ENCODE assay signal across 8 cellular contexts in genomic region chr22:20552450-20552894, GRCh38. TPM values are rescaled to one million over a fixed set of nuclear protein-coding genes. Genes with fewer than 3 reads are reported as not detected.
A peak's percentile ranks its signal among the peaks of the same experiment; 100 is the strongest.
DNase-seq lines count a peak whose midpoint lies in the region; ATAC-seq and TF ChIP-seq lines count a peak whose summit lies in the region.

No MANE protein-coding gene starts in this region.

- no peak for TF ChIP-seq POLR2A in right lobe of liver (IDR thresholded peaks at IDR 0.05)
- no peak for TF ChIP-seq POLR2A in stomach (IDR thresholded peaks at IDR 0.05)

- TF ChIP-seq CTCF in choroid plexus epithelial cell (conservative IDR thresholded peaks at IDR 0.05; ENCODE audit: low read depth, low read length) (no peak), right lobe of liver (IDR thresholded peaks at IDR 0.05) (no peak), stomach (IDR thresholded peaks at IDR 0.05) (no peak)

- no peaks in the 10 kb centered on the region for H3K27me3 ChIP-seq in NT2/D1 (ENCODE audit: insufficient read depth, insufficient read length)
- H3K27me3 ChIP-seq in right lobe of liver, result no peaks in the 10 kb centered on the region
- H3K27me3 ChIP-seq in stomach, result no peaks in the 10 kb centered on the region

- peak; percentile 41 to 51 (median 43) for ATAC-seq in right lobe of liver

- no peak for TF ChIP-seq EP300 in stomach (IDR thresholded peaks at IDR 0.05)

- peak overlapping the region; percentile 1 for H3K9ac ChIP-seq in NT2/D1 (ENCODE audit: insufficient read length, low read depth)

- H3K27ac ChIP-seq in right lobe of liver (peak overlapping the region; percentile 64 to 72 (median 69)), stomach (peak overlapping the region; percentile 83 to 90 (median 88))

- intact Hi-C loops in right lobe of liver (cut with DNase I) (no loop called here), stomach (cut with DNase I; ENCODE audit: low total_unique reads) (loop anchor here (10.0 kb wide), 1 partner anchor 48 kb away; the partner anchor contains the start of gene MED15)

- peaks cover 56% of the 10 kb centered on the region for H3K36me3 ChIP-seq in NT2/D1 (ENCODE audit: insufficient read depth, insufficient read length, low read length)
- H3K36me3 ChIP-seq in right lobe of liver, result peaks cover 0 to 17% (median 7%) of the 10 kb centered on the region in 4 donors
- H3K36me3 ChIP-seq in stomach, result peaks cover 26 to 56% (median 53%) of the 10 kb centered on the region in 4 donors

- 54% methylated on average over 4 of the region's 7 CpGs for WGBS in right lobe of liver (ENCODE audit: insufficient coverage, low coverage, low lambda C conversion rate, missing lambda C conversion rate)
- 28 to 48% (median 44%) methylated on average over 3 to 7 of the region's 7 CpGs for WGBS in stomach, 5 donors

- DNase-seq in NT2/D1 (ENCODE audit: low read depth, low spot score) (no peak), choroid plexus epithelial cell (ENCODE audit: low read depth) (peak; percentile 63), right lobe of liver (no peak), stomach (peak; percentile 52), SW 1271 (lab: John Stamatoyannopoulos, UW) (no peak), NCI-H69 (lab: John Stamatoyannopoulos, UW) (no peak), NCI-H1105 treated with DMSO at 0.1 percent for 48 hours (lab: John Stamatoyannopoulos, UW) (no peak)
- no peak for DNase-seq in stimulated activated CD4-positive, alpha-beta T cell treated with anti-CD3 and anti-CD28 coated beads, Interleukin-4, amount 100 ng/mL, for 4 hours

- peaks cover 21% of the 10 kb centered on the region for H3K4me1 ChIP-seq in NT2/D1 (ENCODE audit: insufficient read depth, insufficient read length)
- peaks cover 0 to 36% (median 13%) of the 10 kb centered on the region in 4 donors for H3K4me1 ChIP-seq in right lobe of liver
- H3K4me1 ChIP-seq in stomach, result peaks cover 63 to 92% (median 73%) of the 10 kb centered on the region in 4 donors

- H3K4me3 ChIP-seq in NT2/D1 (ENCODE audit: insufficient read length, low read depth) (no peak overlapping the region), choroid plexus epithelial cell (ENCODE audit: low read depth, low read length) (no peak overlapping the region), right lobe of liver (no peak overlapping the region), stomach (peak overlapping the region in 1 of 4 donors; percentile 10)

- H3K9me3 ChIP-seq in NT2/D1 (ENCODE audit: insufficient read depth, low read length) (no peaks in the 10 kb centered on the region), right lobe of liver (no peaks in the 10 kb centered on the region), stomach (no peaks in the 10 kb centered on the region)

RNA-seq across cellular contexts. Expression of gene MED15, which starts 45.1 kb away (rescaled TPM):
- total RNA-seq in right lobe of liver (10 to 100 TPM; 15.7 to 34.7 (median 23.6) TPM), stomach (100 to 1,000 TPM in 3 of 5 donors, 10 to 100 TPM in 2; 28.3 to 289 (median 135) TPM)
- 10 to 100 TPM; 29.3 to 41.9 (median 39.3) TPM for polyA plus RNA-seq in stomach

RNA-seq across cellular contexts. Expression of gene KLHL22, which starts 56.9 kb away (rescaled TPM):
- 10 to 100 TPM in 3 of 6 experiments, 1 to 10 TPM in 3; 9.0 to 14.2 (median 10.2) TPM for total RNA-seq in right lobe of liver
- 10 to 100 TPM in 4 of 5 donors, 1 to 10 TPM in 1; 7.0 to 26.5 (median 22.8) TPM for total RNA-seq in stomach
- polyA plus RNA-seq in stomach, result 10 to 100 TPM in 2 of 3 donors, 1 to 10 TPM in 1; 7.0 to 10.8 (median 10.2) TPM

Comparison
In these comparisons a context has a peak if more than half of its experiments do, and no peak if none do; other contexts are left out.
1. DNase-seq: peak in choroid plexus epithelial cell (single experiment) and stomach (single experiment); none in NT2/D1 (single experiment), right lobe of liver (0 of 3), SW 1271 (0 of 2), NCI-H69 (single experiment), stimulated activated CD4-positive, alpha-beta T cell treated with anti-CD3 and anti-CD28 coated beads, Interleukin-4, amount 100 ng/mL, for 4 hours (0 of 2) and NCI-H1105 treated with DMSO at 0.1 percent for 48 hours (single experiment).